In the genomic region with DNA sequence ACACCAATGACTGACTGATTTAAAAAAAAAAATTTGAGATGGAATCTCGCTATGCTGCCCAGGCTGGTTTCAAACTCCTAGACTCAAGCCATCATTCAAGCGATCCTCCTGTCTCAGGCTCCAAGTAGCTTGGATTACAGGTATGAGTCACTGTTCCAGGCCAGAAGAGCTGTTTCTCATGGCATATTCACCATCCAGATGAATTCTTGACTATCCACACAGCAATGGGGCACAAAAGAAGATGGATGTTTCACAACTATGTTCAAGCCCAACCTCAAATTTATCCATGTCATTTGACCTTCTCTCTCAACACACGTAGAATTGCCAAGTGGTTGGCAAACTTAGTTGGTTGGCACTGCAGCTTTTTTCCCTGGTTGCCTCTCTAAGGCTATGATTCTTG, we compare ENCODE assay signal across 19 cellular contexts. TPM values are rescaled to one million over a fixed set of nuclear protein-coding genes. Genes with fewer than 3 reads are reported as not detected.
DNase-seq lines count a peak whose midpoint lies in the region; ATAC-seq and TF ChIP-seq lines count a peak whose summit lies in the region.
"Had no signal": no experiment of that assay in that cellular context is flagged by ENCODE, and none has a peak within 500 bp of the region (broad histone marks: within the 10 kb centered on the region; RNA-seq: fewer than 3 reads in every experiment).

No MANE protein-coding gene starts in this region.

- H3K4me3 Mint-ChIP-seq in mesothelial cell of epicardium: no peak overlapping the region
- H3K4me3 Mint-ChIP-seq in effector memory CD8-positive, alpha-beta T cell: no peak overlapping the region
- H3K4me3 Mint-ChIP-seq: naive thymus-derived CD8-positive, alpha-beta T cell had no signal

- H3K27me3 ChIP-seq in left ventricle myocardium inferior (ENCODE audit: low read depth) (no peaks in the 10 kb centered on the region), right cardiac atrium (ENCODE audit: control insufficient read depth, insufficient read depth) (no peaks in the 10 kb centered on the region), aorta (ENCODE audit: control insufficient read depth in 1 of 2, insufficient read depth in 2 of 2, low read length in 1 of 2) (no peaks in the 10 kb centered on the region)
- H3K27me3 ChIP-seq: colonic mucosa, suprapubic skin had no signal

- peak overlapping the region; percentile 63 for H3K27ac Mint-ChIP-seq in mesothelial cell of epicardium
- no peak overlapping the region for H3K27ac Mint-ChIP-seq in effector memory CD8-positive, alpha-beta T cell
- H3K27ac Mint-ChIP-seq: naive thymus-derived CD8-positive, alpha-beta T cell had no signal

- no peak for ATAC-seq in right cardiac atrium
- ATAC-seq in effector memory CD8-positive, alpha-beta T cell (replicated peaks): no peak
- ATAC-seq in aorta (ENCODE audit: low FRiP score): no peak
- ATAC-seq in HG02884 (IDR thresholded peaks at IDR 0.05; ENCODE audit: unreplicated experiment): no peak
- ATAC-seq: K562; naive thymus-derived CD8-positive, alpha-beta T cell had no signal

- WGBS in right cardiac atrium: 81% methylated on average over 3 of the region's 3 CpGs
- WGBS in aorta, 2 donors: 60% methylated on average over 3 of the region's 3 CpGs

- TF ChIP-seq CTCF in left ventricle myocardium inferior (IDR thresholded peaks at IDR 0.05; ENCODE audit: borderline replicate concordance) (no peak), mesothelial cell of epicardium (IDR thresholded peaks at IDR 0.05; ENCODE audit: unreplicated experiment) (no peak)

- intact Hi-C loops in left ventricle myocardium inferior (cut with micrococcal nuclease) (no loop called here), right cardiac atrium (cut with DNase I) (no loop called here), aorta (cut with DNase I) (loop anchor here (5.0 kb wide), 1 partner anchor 38 kb away; no protein-coding TSS in a partner anchor)

- H3K36me3 ChIP-seq in left ventricle myocardium inferior: no peaks in the 10 kb centered on the region
- no peaks in the 10 kb centered on the region for H3K36me3 ChIP-seq in aorta (ENCODE audit: control insufficient read depth in 1 of 2, insufficient read depth in 2 of 2, low read length in 1 of 2)
- H3K36me3 ChIP-seq: colonic mucosa, suprapubic skin had no signal

- H3K9me3 ChIP-seq in left ventricle myocardium inferior (replicated peaks): no peaks in the 10 kb centered on the region
- H3K9me3 ChIP-seq in right cardiac atrium (ENCODE audit: control insufficient read depth, low read length): no peaks in the 10 kb centered on the region
- H3K9me3 ChIP-seq in aorta (ENCODE audit: control insufficient read depth, low read length): no peaks in the 10 kb centered on the region
- H3K9me3 ChIP-seq: Caco-2, colonic mucosa, suprapubic skin had no signal

- no peaks in the 10 kb centered on the region for H3K9me3 Mint-ChIP-seq in mesothelial cell of epicardium
- no peaks in the 10 kb centered on the region for H3K9me3 Mint-ChIP-seq in effector memory CD8-positive, alpha-beta T cell

- H3K4me3 ChIP-seq in left ventricle myocardium inferior (no peak overlapping the region), right cardiac atrium (ENCODE audit: low read length) (no peak overlapping the region), aorta (ENCODE audit: low read length in 2 of 2) (no peak overlapping the region)
- H3K4me3 ChIP-seq: colonic mucosa, K562, suprapubic skin had no signal

- H3K36me3 Mint-ChIP-seq in mesothelial cell of epicardium: peaks cover 2% of the 10 kb centered on the region
- H3K36me3 Mint-ChIP-seq in effector memory CD8-positive, alpha-beta T cell (ENCODE audit: insufficient read depth): no peaks in the 10 kb centered on the region
- H3K36me3 Mint-ChIP-seq: naive thymus-derived CD8-positive, alpha-beta T cell had no signal

- H3K27ac ChIP-seq in left ventricle myocardium inferior (replicated peaks) (peak overlapping the region; percentile 16), right cardiac atrium (ENCODE audit: low read length) (no peak overlapping the region), epithelial cell of prostate (peak overlapping the region; percentile 58), aorta (ENCODE audit: low read depth in 1 of 2, low read length in 2 of 2) (no peak overlapping the region)
- H3K27ac ChIP-seq: colonic mucosa, suprapubic skin had no signal

- H3K4me1 ChIP-seq in left ventricle myocardium inferior (peaks cover 57% of the 10 kb centered on the region), right cardiac atrium (ENCODE audit: control insufficient read depth, insufficient read depth, low read length) (peaks cover 16% of the 10 kb centered on the region), aorta (ENCODE audit: control insufficient read depth in 1 of 2, insufficient read depth in 2 of 2, low read length in 2 of 2) (peaks cover 0 to 18% of the 10 kb centered on the region in 2 donors)
- H3K4me1 ChIP-seq: colonic mucosa had no signal

- H3K27me3 Mint-ChIP-seq in mesothelial cell of epicardium (ENCODE audit: low read depth): no peaks in the 10 kb centered on the region
- peaks cover 7 to 18% of the 10 kb centered on the region in 2 donors for H3K27me3 Mint-ChIP-seq in effector memory CD8-positive, alpha-beta T cell

- H3K4me1 Mint-ChIP-seq in mesothelial cell of epicardium: peaks cover 52% of the 10 kb centered on the region
- H3K4me1 Mint-ChIP-seq in effector memory CD8-positive, alpha-beta T cell (ENCODE audit: low read depth in 2 of 2): no peaks in the 10 kb centered on the region
- H3K4me1 Mint-ChIP-seq: naive thymus-derived CD8-positive, alpha-beta T cell had no signal

- DNase-seq in left ventricle myocardium inferior: no peak
- no peak for DNase-seq in right cardiac atrium
- no peak for DNase-seq in epithelial cell of prostate (ENCODE audit: low read depth, low spot score)
- DNase-seq in mesothelial cell of epicardium (ENCODE audit: low spot score in 2 of 2, unreplicated experiment in 2 of 2): no peak
- DNase-seq in NCI-H2227 treated with DMSO at 0.1 percent for 48 hours (lab: John Stamatoyannopoulos, UW): no peak
- no peak for DNase-seq in effector memory CD8-positive, alpha-beta T cell
- DNase-seq in aorta: no peak
- DNase-seq: activated naive CD4-positive, alpha-beta T cell; Caco-2; colonic mucosa; left cardiac atrium; naive thymus-derived CD8-positive, alpha-beta T cell; NCI-H1694 treated with DMSO at 0.1 percent for 48 hours; NCI-H82; SHP77 had no signal

RNA-seq across cellular contexts. Expression of a gene that starts 40.6 kb away (rescaled TPM):
- total RNA-seq in left ventricle myocardium inferior: 8.7 TPM
- 10 to 100 TPM; 10.6 to 15.2 (median 11.8) TPM for total RNA-seq in right cardiac atrium
- polyA plus RNA-seq in right cardiac atrium: 2.3 TPM
- 41.3 to 46.2 TPM (median 43.2 TPM) in 3 replicates for total RNA-seq in mesothelial cell of epicardium
- 10 to 100 TPM; 22.0 to 42.1 TPM for total RNA-seq in aorta
- polyA plus RNA-seq in aorta: 1 to 10 TPM; 2.1 to 5.9 TPM
- total RNA-seq: activated CD8-positive, alpha-beta memory T cell treated with anti-CD3 and anti-CD28 coated beads for 36 hours; naive thymus-derived CD8-positive, alpha-beta T cell had no signal
- polyA plus RNA-seq: K562; naive thymus-derived CD8-positive, alpha-beta T cell had no signal

Comparison
In these comparisons a context has a peak if more than half of its experiments do, and no peak if none do; other contexts are left out.
1. H3K27ac ChIP-seq: peak in left ventricle myocardium inferior (single experiment) and epithelial cell of prostate (single experiment); none in right cardiac atrium (single experiment) and aorta (0 of 2).
2. intact Hi-C loops: an anchor here in aorta (5.0 kb wide); none called in left ventricle myocardium inferior and right cardiac atrium.